ENCODE assay signal across 8 cellular contexts in genomic region chr1:230978491-230979388, GRCh38. TPM values are rescaled to one million over a fixed set of nuclear protein-coding genes. Genes with fewer than 3 reads are reported as not detected.
A peak's percentile ranks its signal among the peaks of the same experiment; 100 is the strongest.
DNase-seq lines count a peak whose midpoint lies in the region; ATAC-seq, FAIRE-seq and TF ChIP-seq lines count a peak whose summit lies in the region.

Gene ARV1, plus strand, starts transcription at chr1:230979094. Its CDS starts 12 bp downstream, at chr1:230979106.
Gene TTC13, minus strand, starts transcription at chr1:230978861. Its CDS starts 31 bp downstream, at chr1:230978830.

- H3K9me3 Mint-ChIP-seq in CD4-positive, alpha-beta memory T cell: no peaks in the 10 kb centered on the region

- peak within 1 kb of the TSS; percentile 77 for H3K9ac ChIP-seq in HepG2 (ENCODE audit: insufficient read depth, low read depth, low read length)

- H3K27ac ChIP-seq in CD4-positive, alpha-beta memory T cell (ENCODE audit: low read depth, low read length): peak within 1 kb of the TSS; percentile 69
- H3K27ac ChIP-seq in HepG2 (ENCODE audit: extremely low read length, insufficient read depth, low read length): peak within 1 kb of the TSS; percentile 64

- WGBS in HepG2 (ENCODE audit: low lambda C conversion rate): 1% methylated on average over 21 of the region's 79 CpGs

- TF ChIP-seq CTCF in HepG2 (CRISPR knock-in tag; IDR thresholded peaks at IDR 0.05): peak; percentile 85

- H3K4me3 Mint-ChIP-seq in CD4-positive, alpha-beta memory T cell: peak within 1 kb of the TSS; percentile 94 to 100 (median 98)

- TF ChIP-seq RAD21 in HepG2 (CRISPR knock-in tag; IDR thresholded peaks at IDR 0.05): peak; percentile 86

- peak; percentile 92 for ATAC-seq in GM19438 (IDR thresholded peaks at IDR 0.05; ENCODE audit: low read depth, unreplicated experiment)
- peak; percentile 84 for ATAC-seq in HG03575 (IDR thresholded peaks at IDR 0.05; ENCODE audit: extremely low read depth, insufficient number of reproducible peaks, low FRiP score, unreplicated experiment)
- peak; percentile 98 for ATAC-seq in HepG2

- peaks cover 9% of the 10 kb centered on the region for H3K79me2 ChIP-seq in HepG2 (ENCODE audit: insufficient read depth, low read length)

- H3K36me3 ChIP-seq in CD4-positive, alpha-beta memory T cell (ENCODE audit: insufficient read depth, low read length): peaks cover 7% of the 10 kb centered on the region
- peaks cover 0 to 1% of the 10 kb centered on the region in 2 experiments; a peak in 1 of 5 replicates for H3K36me3 ChIP-seq in HepG2 (replicated peaks in 1 of 2; ENCODE audit: control insufficient read depth in 1 of 2, insufficient read depth in 2 of 2, low read length in 2 of 2)

- POLR2A ChIA-PET in CD4-positive, alpha-beta memory T cell (lab: Charles Lee; ENCODE audit: partially characterized antibody): interaction anchor here (0.6 to 3.1 kb wide), 14 partner anchors 10 to 443 kb away, joined by 3 to 15 read pairs (median 4); partner anchors contain the start of genes COG2, FAM89A and GNPAT
- POLR2A ChIA-PET in HepG2 (lab: Yijun Ruan, JAX): interaction anchor here (1.0 to 1.5 kb wide), 5 partner anchors 8 to 111 kb away, joined by 3 to 5 read pairs (median 4); partner anchors contain the start of gene C1orf198

- H3K36me3 Mint-ChIP-seq in CD4-positive, alpha-beta memory T cell: peaks cover 7 to 29% of the 10 kb centered on the region in 2 donors

- peak within 1 kb of the TSS; percentile 67 for H2AFZ ChIP-seq in HepG2 (ENCODE audit: low read length)

- no peaks in the 10 kb centered on the region for H4K20me1 ChIP-seq in HepG2 (ENCODE audit: insufficient read depth, low read length)

- in situ Hi-C loops in HepG2 (cut with HindIII; ENCODE audit: extremely low pct_ligation_motif_present, low pct_unique_long_range_greater_than_20kb): no loop called here

- peaks cover 59% of the 10 kb centered on the region for H3K4me1 ChIP-seq in CD4-positive, alpha-beta memory T cell (ENCODE audit: insufficient read depth, low read length)
- peaks cover 21% of the 10 kb centered on the region for H3K4me1 ChIP-seq in HepG2 (ENCODE audit: insufficient read depth, low read length)

- H3K4me3 ChIP-seq in CD4-positive, alpha-beta memory T cell (ENCODE audit: low read length in 2 of 2): peak within 1 kb of the TSS; percentile 66 to 86
- H3K4me3 ChIP-seq in HepG2 (replicated peaks in 1 of 3; ENCODE audit: insufficient read depth in 1 of 3, low read depth in 2 of 3, low read length in 3 of 3): peak within 1 kb of the TSS; percentile 87 to 94 (median 89)

- FAIRE-seq in HepG2 (lab: Jason Lieb, UNC): peak; percentile 93

- CTCF ChIA-PET in CD4-positive, alpha-beta memory T cell (lab: Charles Lee; ENCODE audit: partially characterized antibody): interaction anchor here (0.6 to 2.1 kb wide), 16 partner anchors 8 to 337 kb away, joined by 3 to 19 read pairs (median 5); partner anchors contain the start of gene COG2
- CTCF ChIA-PET in HepG2 (lab: Yijun Ruan, JAX; ENCODE audit: low intra/inter-chr PET ratio, low total read pairs): interaction anchor here (1.8 to 1.9 kb wide), 2 partner anchors 61 to 181 kb away, joined by 9 to 11 read pairs; no protein-coding TSS in a partner anchor

- BruUV-seq in HepG2 (replicated peaks; lab: Mats Ljungman, UMichigan): no TSS peak

- peak within 1 kb of the TSS; percentile 81 for H3K4me2 ChIP-seq in HepG2 (ENCODE audit: low read depth, low read length)

- intact Hi-C loops in CD4-positive, alpha-beta memory T cell (cut with micrococcal nuclease): loop anchor here (1.0 to 5.0 kb wide), 10 partner anchors 41 to 550 kb away; partner anchors contain the start of genes COG2, EGLN1, FAM89A and GNPAT
- intact Hi-C loops in HepG2 (cut with micrococcal nuclease; ENCODE audit: unreplicated experiment): loop anchor here (1.0 to 10.0 kb wide), 6 partner anchors 61 to 336 kb away; partner anchors contain the start of genes AGT and COG2

- peaks cover 34 to 41% (median 38%) of the 10 kb centered on the region in 4 donors for H3K4me1 Mint-ChIP-seq in CD4-positive, alpha-beta memory T cell

- H3K9me3 ChIP-seq in CD4-positive, alpha-beta memory T cell (ENCODE audit: control insufficient read depth in 1 of 2, low read length in 2 of 2): no peaks in the 10 kb centered on the region
- no peaks in the 10 kb centered on the region for H3K9me3 ChIP-seq in HepG2 (ENCODE audit: low read length)

- TF ChIP-seq EP300 in HepG2 (IDR thresholded peaks at IDR 0.05; ENCODE audit: low read depth in 2 of 2, low read length in 2 of 2): no peak
- TF ChIP-seq EP300 in HepG2 (CRISPR knock-in tag; IDR thresholded peaks at IDR 0.05; ENCODE audit: borderline replicate concordance): 0 out of 2 replicates have a peak, but pooled peaks have one; percentile 15

- H3K27ac Mint-ChIP-seq in CD4-positive, alpha-beta memory T cell: peak within 1 kb of the TSS; percentile 92 to 100 (median 97)

- TF ChIP-seq POLR2A in HepG2 (IDR thresholded peaks at IDR 0.05; ENCODE audit: insufficient read depth in 1 of 2, low read depth in 2 of 2, low read length in 2 of 2): peak; percentile 65 to 75; a peak in 3 of 4 replicates

- H3K27me3 ChIP-seq in CD4-positive, alpha-beta memory T cell (ENCODE audit: insufficient read depth, low read length): no peaks in the 10 kb centered on the region
- no peaks in the 10 kb centered on the region; a peak in 1 of 5 replicates for H3K27me3 ChIP-seq in HepG2 (ENCODE audit: control insufficient read depth in 1 of 2, insufficient read depth in 2 of 2, low read length in 2 of 2)

- no peaks in the 10 kb centered on the region for H3K27me3 Mint-ChIP-seq in CD4-positive, alpha-beta memory T cell

- peak; percentile 95 to 97 (median 96) for DNase-seq in CD4-positive, alpha-beta memory T cell
- DNase-seq in NCI-H82 (lab: John Stamatoyannopoulos, UW) (peak; percentile 100), dermis blood vessel endothelial cell (peak; percentile 99), HepG2 (ENCODE audit: low spot score) (peak; percentile 98)
- peak; percentile 97 to 98 for DNase-seq in activated CD4-positive, alpha-beta T cell treated with anti-CD3 and anti-CD28 coated beads, Interleukin-2, amount 50 U/mL, for 48 hours
- DNase-seq in stimulated activated CD4-positive, alpha-beta T cell treated with anti-CD3 and anti-CD28 coated beads, Interleukin-4, amount 100 ng/mL, for 1 hour: peak; percentile 97

TF ChIP-seq in HepG2, 621 proteins besides CTCF, POLR2A, EP300 and RAD21 (continues in another document):
- peak; percentile 74; the same call in 1 of the 2 replicates for TF ChIP-seq ZNF329 (CRISPR knock-in tag; IDR thresholded peaks at IDR 0.05; ENCODE audit: low read depth)

RNA-seq across cellular contexts. Expression of gene ARV1, which starts in this region (rescaled TPM):
- total RNA-seq in CD4-positive, alpha-beta memory T cell: 10 to 100 TPM; 13.8 to 14.2 TPM
- 10 to 100 TPM; 24.4 to 37.4 TPM for polyA plus RNA-seq in CD4-positive, alpha-beta memory T cell
- total RNA-seq in dermis blood vessel endothelial cell: 12.6 and 12.7 TPM in 2 replicates
- total RNA-seq in HepG2 (2016; rRNA removed; fragmentation: Illumina TruSeq; extraction: Trizol): 8.9 and 15.2 TPM in 2 replicates
- total RNA-seq in HepG2 (2016; cell fraction: cytosol; rRNA removed; fragmentation: Illumina TruSeq; extraction: Trizol; ENCODE audit: low read depth): 5.6 and 7.1 TPM in 2 replicates
- 11.8 and 14.9 TPM in 2 replicates for total RNA-seq in HepG2 (2016; cell fraction: insoluble cytoplasmic fraction; rRNA removed; fragmentation: Illumina TruSeq; extraction: Trizol)
- total RNA-seq in HepG2 (2016; cell fraction: membrane; rRNA removed; fragmentation: Illumina TruSeq; extraction: Trizol): 8.0 and 10.1 TPM in 2 replicates
- 11.2 and 15.6 TPM in 2 replicates for total RNA-seq in HepG2 (2016; cell fraction: nucleus; rRNA removed; fragmentation: Illumina TruSeq; extraction: Trizol)
- polyA plus RNA-seq in HepG2 (2011; rRNA removed): 11.7 and 13.0 TPM in 2 replicates
- 6.0 and 9.4 TPM in 2 replicates for polyA plus RNA-seq in HepG2 (2011; cell fraction: cytosol; rRNA removed)
- 2.8 and 4.7 TPM in 2 replicates for polyA plus RNA-seq in HepG2 (2011; cell fraction: nucleus; rRNA removed)
- 8.5 and 11.7 TPM in 2 replicates for polyA plus RNA-seq in HepG2 (2012)
- 5.4 and 5.6 TPM in 2 replicates for polyA plus RNA-seq in HepG2 (2016; cell fraction: cytosol; fragmentation: Illumina TruSeq; extraction: Trizol; ENCODE audit: low read depth)
- 13.8 and 15.6 TPM in 2 replicates for polyA plus RNA-seq in HepG2 (2016; cell fraction: insoluble cytoplasmic fraction; fragmentation: Illumina TruSeq; extraction: Trizol; ENCODE audit: low read depth)
- 7.2 and 7.5 TPM in 2 replicates for polyA plus RNA-seq in HepG2 (2016; cell fraction: membrane; fragmentation: Illumina TruSeq; extraction: Trizol; ENCODE audit: low read depth)
- 26.0 and 27.4 TPM in 2 replicates for polyA plus RNA-seq in HepG2 (2016; cell fraction: nucleus; fragmentation: Illumina TruSeq; extraction: Trizol; ENCODE audit: insufficient read depth, low read depth)
- polyA minus RNA-seq in HepG2 (2011; rRNA and poly(A)+ RNA removed; ENCODE audit: low replicate concordance): 1.4 and 8.7 TPM in 2 replicates
- 3.4 and 4.6 TPM in 2 replicates for polyA minus RNA-seq in HepG2 (2011; cell fraction: cytosol; rRNA and poly(A)+ RNA removed)
- polyA minus RNA-seq in HepG2 (2011; cell fraction: nucleus; rRNA and poly(A)+ RNA removed): 4.0 and 5.0 TPM in 2 replicates

RNA-seq across cellular contexts. Expression of gene TTC13, which starts in this region (rescaled TPM):
- 10 to 100 TPM; 43.9 to 54.5 TPM for total RNA-seq in CD4-positive, alpha-beta memory T cell
- 10 to 100 TPM; 11.7 to 13.4 TPM for polyA plus RNA-seq in CD4-positive, alpha-beta memory T cell
- total RNA-seq in dermis blood vessel endothelial cell (22.3 and 37.8 TPM in 2 replicates), HepG2 (2016; rRNA removed; fragmentation: Illumina TruSeq; extraction: Trizol) (8.1 and 15.9 TPM in 2 replicates)
- total RNA-seq in HepG2 (2016; cell fraction: cytosol; rRNA removed; fragmentation: Illumina TruSeq; extraction: Trizol; ENCODE audit: low read depth): 5.1 and 6.8 TPM in 2 replicates
- total RNA-seq in HepG2 (2016; cell fraction: insoluble cytoplasmic fraction; rRNA removed; fragmentation: Illumina TruSeq; extraction: Trizol): 8.3 and 16.6 TPM in 2 replicates
- 4.1 and 6.5 TPM in 2 replicates for total RNA-seq in HepG2 (2016; cell fraction: membrane; rRNA removed; fragmentation: Illumina TruSeq; extraction: Trizol)
- 24.6 and 28.8 TPM in 2 replicates for total RNA-seq in HepG2 (2016; cell fraction: nucleus; rRNA removed; fragmentation: Illumina TruSeq; extraction: Trizol)
- 5.8 and 6.8 TPM in 2 replicates for polyA plus RNA-seq in HepG2 (2011; rRNA removed)
- polyA plus RNA-seq in HepG2 (2011; cell fraction: cytosol; rRNA removed): 2.4 and 3.9 TPM in 2 replicates
- 6.3 and 11.1 TPM in 2 replicates for polyA plus RNA-seq in HepG2 (2011; cell fraction: nucleus; rRNA removed)
- polyA plus RNA-seq in HepG2 (2012): 8.6 and 10.6 TPM in 2 replicates
- polyA plus RNA-seq in HepG2 (2016; cell fraction: cytosol; fragmentation: Illumina TruSeq; extraction: Trizol; ENCODE audit: low read depth): 1.1 and 1.5 TPM in 2 replicates
- polyA plus RNA-seq in HepG2 (2016; cell fraction: insoluble cytoplasmic fraction; fragmentation: Illumina TruSeq; extraction: Trizol; ENCODE audit: low read depth): 6.1 and 7.4 TPM in 2 replicates
- polyA plus RNA-seq in HepG2 (2016; cell fraction: membrane; fragmentation: Illumina TruSeq; extraction: Trizol; ENCODE audit: low read depth): 1.8 TPM in 2 replicates
- 27.2 and 32.9 TPM in 2 replicates for polyA plus RNA-seq in HepG2 (2016; cell fraction: nucleus; fragmentation: Illumina TruSeq; extraction: Trizol; ENCODE audit: insufficient read depth, low read depth)
- polyA minus RNA-seq in HepG2 (2011; rRNA and poly(A)+ RNA removed; ENCODE audit: low replicate concordance): 4.8 and 10.9 TPM in 2 replicates
- polyA minus RNA-seq in HepG2 (2011; cell fraction: cytosol; rRNA and poly(A)+ RNA removed): 5.0 and 8.8 TPM in 2 replicates
- 13.3 and 14.2 TPM in 2 replicates for polyA minus RNA-seq in HepG2 (2011; cell fraction: nucleus; rRNA and poly(A)+ RNA removed)

Comparison
In these comparisons a context has a peak if more than half of its experiments do, and no peak if none do; other contexts are left out.
1. Peak in every context shown above with its lines: DNase-seq, ATAC-seq, H3K4me3 ChIP-seq and H3K27ac ChIP-seq.